Comparison of ENCODE assay signal across 12 cellular contexts in the genomic region with DNA sequence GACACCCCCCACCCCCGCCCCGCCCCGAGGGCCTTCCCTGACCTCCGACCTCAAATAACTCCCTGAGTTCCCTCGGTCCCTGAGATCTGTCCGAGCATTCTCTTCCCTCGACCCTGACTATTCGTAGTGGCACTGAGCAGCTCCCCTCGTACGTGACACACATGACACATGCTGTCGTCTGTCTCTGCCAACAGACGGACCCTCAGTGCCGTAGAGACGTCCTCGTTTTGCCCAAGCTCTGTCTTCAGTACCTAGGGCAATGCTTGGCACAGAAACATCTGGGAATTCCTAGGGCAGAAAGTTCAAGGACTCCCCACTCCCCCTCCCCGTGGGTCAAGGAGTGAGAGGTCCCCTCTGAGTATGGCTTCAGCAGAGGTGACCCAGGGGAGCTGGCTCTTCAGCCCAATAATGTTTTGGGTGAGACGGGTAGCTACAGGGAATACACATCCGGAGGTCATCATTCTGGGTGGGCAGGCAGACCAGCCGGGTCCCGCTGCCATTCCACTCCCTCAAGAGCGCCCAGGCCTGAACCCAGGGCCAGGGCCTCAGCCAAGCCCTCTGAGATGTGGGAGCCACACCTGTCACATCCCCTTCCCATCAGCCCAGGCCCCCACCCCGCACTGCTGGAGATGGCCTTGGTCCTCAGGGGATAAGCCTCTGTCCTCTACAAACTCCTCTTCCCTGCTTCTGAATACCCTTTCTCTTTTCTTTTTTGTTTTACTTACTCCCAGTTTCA. TPM values are rescaled to one million over a fixed set of nuclear protein-coding genes. Genes with fewer than 3 reads are reported as not detected.
A peak's percentile ranks its signal among the peaks of the same experiment; 100 is the strongest.
DNase-seq lines count a peak whose midpoint lies in the region; ATAC-seq and TF ChIP-seq lines count a peak whose summit lies in the region.
"Had no signal": no experiment of that assay in that cellular context is flagged by ENCODE, and none has a peak within 500 bp of the region (broad histone marks: within the 10 kb centered on the region; RNA-seq: fewer than 3 reads in every experiment).

No MANE protein-coding gene starts in this region.

- CTCF ChIA-PET in CD4-positive, alpha-beta T cell (lab: Charles Lee) = no interaction called here
- CTCF ChIA-PET in T-cell (lab: Charles Lee) = no interaction called here

- POLR2A ChIA-PET in CD4-positive, alpha-beta T cell (lab: Charles Lee) = no interaction called here
- POLR2A ChIA-PET in T-cell (lab: Charles Lee) = no interaction called here

- H3K27me3 Mint-ChIP-seq in CD4-positive, alpha-beta T cell = peaks cover 45% of the 10 kb centered on the region
- H3K27me3 Mint-ChIP-seq in T-cell = peaks cover 28 to 45% of the 10 kb centered on the region in 2 donors

- no peaks in the 10 kb centered on the region for H3K9me3 Mint-ChIP-seq in CD4-positive, alpha-beta T cell
- H3K9me3 Mint-ChIP-seq in T-cell = no peaks in the 10 kb centered on the region

- no peak overlapping the region for H3K27ac Mint-ChIP-seq in CD4-positive, alpha-beta T cell
- H3K27ac Mint-ChIP-seq in T-cell = peak overlapping the region in 1 of 2 donors; percentile 34

- H3K27ac ChIP-seq in CD4-positive, alpha-beta T cell (ENCODE audit: low read depth, low read length) = no peak overlapping the region

- peaks cover 29% of the 10 kb centered on the region for H3K27me3 ChIP-seq in CD4-positive, alpha-beta T cell (ENCODE audit: control insufficient read depth, insufficient read depth, low read length)

- no peak for ATAC-seq in CD4-positive, alpha-beta T cell (ENCODE audit: poor library complexity)
- no peak for ATAC-seq in T-cell (replicated peaks in 1 of 4)

- TF ChIP-seq CTCF in CD4-positive, alpha-beta T cell (IDR thresholded peaks at IDR 0.05) = no peak
- TF ChIP-seq CTCF in GM10266 (IDR thresholded peaks at IDR 0.05; ENCODE audit: control insufficient read depth, insufficient read depth, low read depth, missing control alignments) = no peak

- no peak for DNase-seq in CD4-positive, alpha-beta T cell
- no peak for DNase-seq in T-cell
- peak; percentile 53 for DNase-seq in islet precursor cell
- no peak for DNase-seq in ecto neural progenitor cell (ENCODE audit: low spot score)
- no peak for DNase-seq in superior temporal gyrus (ENCODE audit: extremely low spot score)
- DNase-seq in GM10266 (ENCODE audit: extremely low spot score) = no peak
- DNase-seq: activated CD8-positive, alpha-beta memory T cell treated with anti-CD3 and anti-CD28 coated beads for 24 hours; Karpas-422; stimulated activated CD4-positive, alpha-beta T cell treated with anti-CD3 and anti-CD28 coated beads, Interleukin-12 subunit alpha, Interleukin-12 subunit beta, amount 100 ng/mL, for 4 hours had no signal

- H3K36me3 Mint-ChIP-seq in CD4-positive, alpha-beta T cell (ENCODE audit: low read depth) = no peaks in the 10 kb centered on the region
- no peaks in the 10 kb centered on the region for H3K36me3 Mint-ChIP-seq in T-cell

- H3K4me1 Mint-ChIP-seq in CD4-positive, alpha-beta T cell (ENCODE audit: low read depth) = peaks cover 5% of the 10 kb centered on the region
- peaks cover 0 to 8% (median 3%) of the 10 kb centered on the region in 3 donors for H3K4me1 Mint-ChIP-seq in T-cell

- intact Hi-C loops in CD4-positive, alpha-beta T cell (cut with DNase I, micrococcal nuclease) = no loop called here

- peak overlapping the region; percentile 80 for H3K4me3 Mint-ChIP-seq in CD4-positive, alpha-beta T cell
- H3K4me3 Mint-ChIP-seq in T-cell = peak overlapping the region; percentile 40 to 74 (median 67)

- no peaks in the 10 kb centered on the region for H3K9me3 ChIP-seq in CD4-positive, alpha-beta T cell (ENCODE audit: control insufficient read depth, low read length)

RNA-seq across cellular contexts. Expression of a gene that starts 0.7 kb away (rescaled TPM):
- total RNA-seq in CD4-positive, alpha-beta T cell = not detected
- not detected for total RNA-seq in T-cell
- total RNA-seq: bronchial epithelial cell, fibroblast of villous mesenchyme, mononuclear cell had no signal

RNA-seq across cellular contexts. Expression of a gene that starts 21.3 kb away (rescaled TPM):
- total RNA-seq in CD4-positive, alpha-beta T cell = 1 to 10 TPM; 2.1 to 2.7 TPM
- total RNA-seq in T-cell = 10 to 100 TPM in 3 of 5 donors, 1 to 10 TPM in 2; 4.2 to 20.7 (median 15.3) TPM

RNA-seq across cellular contexts. Expression of a gene that starts 29.0 kb away (rescaled TPM):
- total RNA-seq in CD4-positive, alpha-beta T cell = not detected
- total RNA-seq in T-cell = not detected
- total RNA-seq: fibroblast of villous mesenchyme, mononuclear cell had no signal

RNA-seq across cellular contexts. Expression of a gene that starts 30.0 kb away (rescaled TPM):
- not detected for total RNA-seq in CD4-positive, alpha-beta T cell
- total RNA-seq in T-cell = not detected
- total RNA-seq: bronchial epithelial cell, fibroblast of villous mesenchyme, mononuclear cell had no signal

RNA-seq across cellular contexts. Expression of a gene that starts 34.4 kb away (rescaled TPM):
- total RNA-seq in CD4-positive, alpha-beta T cell = not detected
- not detected for total RNA-seq in T-cell
- total RNA-seq: mononuclear cell had no signal
